In genomic region chr2:58532641-58533040, GRCh38 we compare ENCODE assay signal across 23 cellular contexts.
A peak's percentile ranks its signal among the peaks of the same experiment; 100 is the strongest.
DNase-seq lines count a peak whose midpoint lies in the region; ATAC-seq, FAIRE-seq and TF ChIP-seq lines count a peak whose summit lies in the region.
"Had no signal": no experiment of that assay in that cellular context is flagged by ENCODE, and none has a peak within 500 bp of the region (broad histone marks: within the 10 kb centered on the region; RNA-seq: fewer than 3 reads in every experiment).

No MANE protein-coding gene starts in this region.

- no peak overlapping the region for H4K12ac ChIP-seq in trophoblast cell (ENCODE audit: low read depth, low read length)

- H2BK5ac ChIP-seq in H1 (ENCODE audit: low read depth, low read length), result peak overlapping the region; percentile 46; the same call in 1 of the 2 replicates
- H2BK5ac ChIP-seq in trophoblast cell (ENCODE audit: low read depth, low read length, poor library complexity), result no peak overlapping the region

- no peaks in the 10 kb centered on the region for H4K20me1 ChIP-seq in H1 (replicated peaks in 1 of 2; ENCODE audit: control insufficient read depth in 1 of 2, insufficient read depth in 2 of 2, low read length in 2 of 2)
- H4K20me1 ChIP-seq: BLaER1 had no signal

- no peaks in the 10 kb centered on the region for H3K4me1 Mint-ChIP-seq in stimulated activated naive B cell treated with anti-CD40 and anti-IgM and Interleukin-4, amounts not matched to agents 10 μg/mL and 1 μg/mL and 100 μg/mL, for 72 hours

- no peak overlapping the region for H3K56ac ChIP-seq in H1 (replicated peaks; ENCODE audit: insufficient read length, low read depth, low read length)

- no peaks in the 10 kb centered on the region for H3K79me2 ChIP-seq in H1 (ENCODE audit: control insufficient read depth in 1 of 2, insufficient read depth in 2 of 2, low read length in 2 of 2)
- no peaks in the 10 kb centered on the region for H3K79me2 ChIP-seq in trophoblast cell (ENCODE audit: control insufficient read depth, insufficient read depth, low read length, poor library complexity)

- no peak for TF ChIP-seq POLR2A in H1 (IDR thresholded peaks at IDR 0.05; ENCODE audit: control extremely low read depth in 1 of 2, low read depth in 2 of 2, low read length in 2 of 2)

- TF ChIP-seq RAD21 in H1 (IDR thresholded peaks at IDR 0.05 in 1 of 2, conservative IDR thresholded peaks at IDR 0.05 in 1 of 2; ENCODE audit: low read depth in 2 of 2, low read length in 2 of 2), result no peak

- H2AK5ac ChIP-seq in H1 (ENCODE audit: low read depth, low read length) (no peak overlapping the region), trophoblast cell (ENCODE audit: low read length) (no peak overlapping the region)

- H2BK12ac ChIP-seq in H1 (ENCODE audit: low read depth, low read length), result peak overlapping the region; percentile 40; the same call in 1 of the 2 replicates
- no peak overlapping the region for H2BK12ac ChIP-seq in trophoblast cell (ENCODE audit: low read length)

- H3K18ac ChIP-seq in H1 (ENCODE audit: extremely low read depth, low read length) (peak overlapping the region; percentile 26; the same call in 1 of the 2 replicates), trophoblast cell (ENCODE audit: low read length) (no peak overlapping the region)

- peak; percentile 63 for DNase-seq in NCI-H146 treated with DMSO at 0.1 percent for 48 hours (lab: John Stamatoyannopoulos, UW; ENCODE audit: unreplicated experiment)
- no peak for DNase-seq in H1 (ENCODE audit: low read depth in 1 of 2, low spot score in 2 of 2)
- peak; percentile 94 to 97 for DNase-seq in trophoblast cell
- no peak for DNase-seq in stimulated activated naive B cell treated with anti-CD40 and anti-IgM and Interleukin-4, amounts not matched to agents 10 μg/mL and 1 μg/mL and 100 μg/mL, for 72 hours
- DNase-seq in SKM-1 treated with dmso at 0.1 percent for 144 hours (lab: John Stamatoyannopoulos, UW; ENCODE audit: unreplicated experiment), result no peak
- DNase-seq: ACHN; Caco-2; CD4-positive, alpha-beta T cell; MG63; NCI-H1048; NCI-H1417 treated with DMSO at 0.1 percent for 48 hours; NCI-H1930; NCI-H226; NCI-H510A treated with DMSO at 0.1 percent for 48 hours; NCI-H774; NK-92 treated with Interleukin-12 subunit alpha and Interleukin-12 subunit beta, amount 100 ng/mL, for 24 hours had no signal

- H4K5ac ChIP-seq in H1 (ENCODE audit: insufficient read length, low read depth, low read length), result no peak overlapping the region

- H3K9ac ChIP-seq in H1 (replicated peaks in 1 of 4; ENCODE audit: extremely low read depth in 1 of 4, low read depth in 3 of 4, low read length in 3 of 4) (no peak overlapping the region), trophoblast cell (ENCODE audit: low read length) (no peak overlapping the region)
- H3K9ac ChIP-seq: BLaER1 had no signal

- H3K27me3 Mint-ChIP-seq in stimulated activated naive B cell treated with anti-CD40 and anti-IgM and Interleukin-4, amounts not matched to agents 10 μg/mL and 1 μg/mL and 100 μg/mL, for 72 hours, result peaks cover 0 to 4% of the 10 kb centered on the region in 2 donors
- H3K27me3 Mint-ChIP-seq: CD4-positive, alpha-beta T cell had no signal

- H3K14ac ChIP-seq in H1 (ENCODE audit: insufficient read length) (no peak overlapping the region), trophoblast cell (ENCODE audit: low read length) (no peak overlapping the region)

- H3K27me3 ChIP-seq in H1 (replicated peaks in 1 of 4; ENCODE audit: control insufficient read depth in 3 of 4, extremely low read depth in 1 of 4, insufficient read depth in 3 of 4, low read length in 3 of 4) (no peaks in the 10 kb centered on the region), trophoblast cell (ENCODE audit: insufficient read depth, low read length) (no peaks in the 10 kb centered on the region)
- H3K27me3 ChIP-seq: BLaER1, MG63 had no signal

- H3K9me3 Mint-ChIP-seq in stimulated activated naive B cell treated with anti-CD40 and anti-IgM and Interleukin-4, amounts not matched to agents 10 μg/mL and 1 μg/mL and 100 μg/mL, for 72 hours, result no peaks in the 10 kb centered on the region
- H3K9me3 Mint-ChIP-seq: CD4-positive, alpha-beta T cell had no signal

- H3K4me2 ChIP-seq in H1 (ENCODE audit: insufficient read depth in 1 of 2, low read depth in 2 of 2, low read length in 2 of 2), result no peak overlapping the region
- no peak overlapping the region for H3K4me2 ChIP-seq in trophoblast cell (ENCODE audit: low read length)
- H3K4me2 ChIP-seq: BLaER1 had no signal

- H3K27ac ChIP-seq in H1 (ENCODE audit: low read depth, low read length) (no peak overlapping the region), trophoblast cell (ENCODE audit: low read depth, low read length) (no peak overlapping the region)
- H3K27ac ChIP-seq: BLaER1 had no signal

- 0 out of 2 replicates have a peak, but pooled peaks cover 2% of the 10 kb centered on the region for H3K23me2 ChIP-seq in H1 (ENCODE audit: low read depth, low read length)

- H4K8ac ChIP-seq in H1 (ENCODE audit: extremely low read depth, insufficient read depth, low read length) (no peak overlapping the region), trophoblast cell (ENCODE audit: low read depth, low read length) (no peak overlapping the region)

- H2BK120ac ChIP-seq in H1 (replicated peaks; ENCODE audit: low read depth, low read length) (no peak overlapping the region), trophoblast cell (ENCODE audit: insufficient read depth, low read length, poor library complexity) (peak overlapping the region; percentile 17)

- H4K91ac ChIP-seq in H1 (replicated peaks; ENCODE audit: insufficient read length, low read length) (peak overlapping the region; percentile 50), trophoblast cell (ENCODE audit: low read depth, low read length) (no peak overlapping the region)

- no peak overlapping the region for H3K23ac ChIP-seq in H1 (ENCODE audit: insufficient read length)
- no peak overlapping the region for H3K23ac ChIP-seq in trophoblast cell (ENCODE audit: low read length)

- FAIRE-seq in G401.6 (lab: Jason Lieb, UNC) (peak; percentile 99), H1 (lab: Jason Lieb, UNC) (no peak)
- FAIRE-seq: K562 had no signal

- TF ChIP-seq EP300 in H1 (IDR thresholded peaks at IDR 0.05; ENCODE audit: borderline replicate concordance in 1 of 2, low read depth in 2 of 2, low read length in 2 of 2), result no peak

- H3K4ac ChIP-seq in H1 (replicated peaks; ENCODE audit: insufficient read length, low read depth, low read length) (peak overlapping the region; percentile 30), trophoblast cell (ENCODE audit: low read depth, low read length) (no peak overlapping the region)

- H3K9me3 ChIP-seq in H1 (ENCODE audit: insufficient read depth in 2 of 2, low read depth in 1 of 2, low read length in 1 of 2), result no peaks in the 10 kb centered on the region
- no peaks in the 10 kb centered on the region for H3K9me3 ChIP-seq in trophoblast cell (ENCODE audit: insufficient read depth, low read depth, low read length)
- H3K9me3 ChIP-seq: BLaER1, Caco-2, MG63 had no signal

- no peaks in the 10 kb centered on the region for H3K36me3 Mint-ChIP-seq in stimulated activated naive B cell treated with anti-CD40 and anti-IgM and Interleukin-4, amounts not matched to agents 10 μg/mL and 1 μg/mL and 100 μg/mL, for 72 hours

- no peak overlapping the region for H2BK15ac ChIP-seq in H1 (ENCODE audit: low read length)

- no peak for TF ChIP-seq CTCF in H1 (IDR thresholded peaks at IDR 0.05; ENCODE audit: control extremely low read depth in 1 of 3, insufficient read depth in 1 of 3, low read depth in 1 of 3, low read length in 3 of 3)

- no peak overlapping the region for H3K4me3 Mint-ChIP-seq in stimulated activated naive B cell treated with anti-CD40 and anti-IgM and Interleukin-4, amounts not matched to agents 10 μg/mL and 1 μg/mL and 100 μg/mL, for 72 hours
- H3K4me3 Mint-ChIP-seq: CD4-positive, alpha-beta T cell had no signal

- no peak overlapping the region for H3K27ac Mint-ChIP-seq in stimulated activated naive B cell treated with anti-CD40 and anti-IgM and Interleukin-4, amounts not matched to agents 10 μg/mL and 1 μg/mL and 100 μg/mL, for 72 hours
- H3K27ac Mint-ChIP-seq: CD4-positive, alpha-beta T cell had no signal

- H2BK20ac ChIP-seq in H1 (ENCODE audit: low read length), result peak overlapping the region; percentile 82

- CTCF ChIA-PET in H1 (lab: Charles Lee; ENCODE audit: partially characterized antibody), result interaction anchor here (0.7 to 1.1 kb wide), 2 partner anchors 13 to 77 kb away, joined by 3 read pairs; no protein-coding TSS in a partner anchor

- H3K4me3 ChIP-seq in H1 (ENCODE audit: extremely low read depth in 1 of 4, insufficient read depth in 2 of 4, low read depth in 3 of 4, low read length in 4 of 4), result no peak overlapping the region
- no peak overlapping the region for H3K4me3 ChIP-seq in trophoblast cell (ENCODE audit: low read depth, low read length)
- H3K4me3 ChIP-seq: BLaER1, K562, MG63 had no signal

- 90% methylated on average over 3 of the region's 3 CpGs; no CpG with 5 or more reads in 1 of the 2 experiments for WGBS in H1 (ENCODE audit: extremely low coverage in 1 of 2, insufficient coverage in 1 of 2, insufficient read length in 1 of 2, insufficient replicate concordance in 2 of 2, low coverage in 1 of 2, low lambda C conversion rate in 2 of 2, missing lambda C conversion rate in 1 of 2), 2 experiments
- WGBS in trophoblast cell (ENCODE audit: extremely low coverage, insufficient coverage, insufficient read length), result no CpG with 5 or more reads among the region's 3 CpGs

- H3K79me1 ChIP-seq in H1 (ENCODE audit: low read depth, low read length) (no peaks in the 10 kb centered on the region), trophoblast cell (ENCODE audit: low read length) (peaks cover 6% of the 10 kb centered on the region)

- H2AFZ ChIP-seq in H1 (ENCODE audit: low read length) (no peak overlapping the region), trophoblast cell (ENCODE audit: insufficient read depth, low read length, poor library complexity) (no peak overlapping the region)

- POLR2A ChIA-PET in H1 (lab: Charles Lee; ENCODE audit: partially characterized antibody), result interaction anchor here (0.6 kb wide), 1 partner anchor 8 kb away, joined by 3 read pairs; no protein-coding TSS in a partner anchor

- H3K36me3 ChIP-seq in H1 (ENCODE audit: control insufficient read depth in 2 of 4, insufficient read depth in 4 of 4, low read length in 3 of 4), result no peaks in the 10 kb centered on the region
- no peaks in the 10 kb centered on the region for H3K36me3 ChIP-seq in trophoblast cell (ENCODE audit: control insufficient read depth in 1 of 2, insufficient read depth in 2 of 2, low read length in 2 of 2)
- H3K36me3 ChIP-seq: BLaER1, MG63 had no signal

- H3K4me1 ChIP-seq in H1 (replicated peaks in 1 of 4; ENCODE audit: control insufficient read depth in 3 of 4, insufficient read depth in 4 of 4, low read length in 3 of 4) (peaks cover 0 to 25% (median 19%) of the 10 kb centered on the region in 4 experiments), trophoblast cell (ENCODE audit: control insufficient read depth in 1 of 2, insufficient read depth in 2 of 2, low read length in 2 of 2) (peaks cover 4 to 10% of the 10 kb centered on the region in 2 experiments)
- H3K4me1 ChIP-seq: BLaER1, Caco-2 had no signal

- no peak for ATAC-seq in stimulated activated naive B cell treated with anti-CD40 and anti-IgM and Interleukin-4, amounts not matched to agents 10 μg/mL and 1 μg/mL and 100 μg/mL, for 72 hours (replicated peaks)
- no peak for ATAC-seq in HG03095 (IDR thresholded peaks at IDR 0.05; ENCODE audit: unreplicated experiment)
- ATAC-seq: HCT116, HepG2, K562, Panc1 had no signal

TF ChIP-seq in H1, 55 proteins besides CTCF, POLR2A, EP300 and RAD21 (continues in another document):
- no peak for TF ChIP-seq GTF2F1 (IDR thresholded peaks at IDR 0.05; ENCODE audit: borderline replicate concordance, low read depth, low read length)

Comparison
In these comparisons a context has a peak if more than half of its experiments do, and no peak if none do; other contexts are left out.
1. DNase-seq: peak in NCI-H146 treated with DMSO at 0.1 percent for 48 hours (single experiment) and trophoblast cell (2 of 2); none in H1 (0 of 2), stimulated activated naive B cell treated with anti-CD40 and anti-IgM and Interleukin-4, amounts not matched to agents 10 μg/mL and 1 μg/mL and 100 μg/mL, for 72 hours (single experiment) and SKM-1 treated with dmso at 0.1 percent for 144 hours (single experiment).